Comparison of ENCODE assay signal across 19 cellular contexts in genomic region chr1:209635850-209636249, GRCh38. TPM values are rescaled to one million over a fixed set of nuclear protein-coding genes. Genes with fewer than 3 reads are reported as not detected.
DNase-seq lines count a peak whose midpoint lies in the region; ATAC-seq and TF ChIP-seq lines count a peak whose summit lies in the region.
"Had no signal": no experiment of that assay in that cellular context is flagged by ENCODE, and none has a peak within 500 bp of the region (broad histone marks: within the 10 kb centered on the region; RNA-seq: fewer than 3 reads in every experiment).

No MANE protein-coding gene starts in this region.

- H3K4me1 Mint-ChIP-seq in stimulated activated naive CD8-positive, alpha-beta T cell treated with anti-CD3 and anti-CD28 coated beads, Interleukin-15, Interleukin-2, amounts not matched to agents 100 ng/mL and 50 ng/mL, for 24 hours (ENCODE audit: low read depth): no peaks in the 10 kb centered on the region
- no peaks in the 10 kb centered on the region for H3K4me1 Mint-ChIP-seq in stimulated activated naive CD8-positive, alpha-beta T cell treated with anti-CD3 and anti-CD28 coated beads, Interleukin-15, amount 100 ng/mL, for 72 hours
- H3K4me1 Mint-ChIP-seq in T-helper 17 cell (peaks cover 16% of the 10 kb centered on the region), natural killer cell (no peaks in the 10 kb centered on the region)
- H3K4me1 Mint-ChIP-seq in activated T-cell treated with anti-CD3 and anti-CD28 coated beads, Interleukin-2, amount 50 U/mL, for 4 hours (ENCODE audit: low read depth): no peaks in the 10 kb centered on the region
- H3K4me1 Mint-ChIP-seq: CD8-positive, alpha-beta memory T cell had no signal

- H3K9me3 Mint-ChIP-seq in stimulated activated naive CD8-positive, alpha-beta T cell treated with anti-CD3 and anti-CD28 coated beads, Interleukin-15, Interleukin-2, amounts not matched to agents 100 ng/mL and 50 ng/mL, for 24 hours: no peaks in the 10 kb centered on the region
- H3K9me3 Mint-ChIP-seq in stimulated activated naive CD8-positive, alpha-beta T cell treated with anti-CD3 and anti-CD28 coated beads, Interleukin-15, amount 100 ng/mL, for 72 hours: no peaks in the 10 kb centered on the region
- H3K9me3 Mint-ChIP-seq in natural killer cell: no peaks in the 10 kb centered on the region
- H3K9me3 Mint-ChIP-seq in activated T-cell treated with anti-CD3 and anti-CD28 coated beads, Interleukin-2, amount 50 U/mL, for 4 hours: no peaks in the 10 kb centered on the region
- H3K9me3 Mint-ChIP-seq: CD4-positive, CD25-positive, alpha-beta regulatory T cell; CD8-positive, alpha-beta memory T cell; GM23338; HFFc6; IgD-negative memory B cell had no signal

- intact Hi-C loops in natural killer cell (cut with micrococcal nuclease): no loop called here

- peak overlapping the region; percentile 100 for H3K27ac ChIP-seq in epithelial cell of prostate

- TF ChIP-seq CTCF in natural killer cell (IDR thresholded peaks at IDR 0.05): no peak

- no peak for ATAC-seq in stimulated activated naive CD8-positive, alpha-beta T cell treated with anti-CD3 and anti-CD28 coated beads, Interleukin-15, amount 100 ng/mL, for 72 hours
- no peak for ATAC-seq in T-helper 17 cell
- no peak for ATAC-seq in natural killer cell
- no peak for ATAC-seq in activated T-cell treated with anti-CD3 and anti-CD28 coated beads, Interleukin-2, amount 50 U/mL, for 4 hours
- ATAC-seq: GM23338, HepG2 had no signal

- H3K9me3 ChIP-seq in T-helper 17 cell (ENCODE audit: control insufficient read depth, low read length, poor library complexity, severe bottlenecking): no peaks in the 10 kb centered on the region
- H3K9me3 ChIP-seq: BE2C had no signal

- H3K27ac Mint-ChIP-seq in stimulated activated naive CD8-positive, alpha-beta T cell treated with anti-CD3 and anti-CD28 coated beads, Interleukin-15, Interleukin-2, amounts not matched to agents 100 ng/mL and 50 ng/mL, for 24 hours: peak overlapping the region; percentile 41
- H3K27ac Mint-ChIP-seq in stimulated activated naive CD8-positive, alpha-beta T cell treated with anti-CD3 and anti-CD28 coated beads, Interleukin-15, amount 100 ng/mL, for 72 hours: peak overlapping the region in 1 of 2 donors; percentile 70
- peak overlapping the region; percentile 90 for H3K27ac Mint-ChIP-seq in T-helper 17 cell
- no peak overlapping the region for H3K27ac Mint-ChIP-seq in natural killer cell
- H3K27ac Mint-ChIP-seq: GM23338, HFFc6, IgD-negative memory B cell had no signal

- no peak for DNase-seq in stimulated activated naive CD8-positive, alpha-beta T cell treated with anti-CD3 and anti-CD28 coated beads, Interleukin-15, amount 100 ng/mL, for 72 hours
- DNase-seq in T-helper 17 cell (no peak), epithelial cell of prostate (ENCODE audit: low read depth, low spot score) (no peak), natural killer cell (no peak)
- DNase-seq in activated T-cell treated with anti-CD3 and anti-CD28 coated beads, Interleukin-2, amount 50 U/mL, for 4 hours: no peak
- DNase-seq: ACHN; BE2C; C1 segment of cervical spinal cord; CD4-positive, CD25-positive, alpha-beta regulatory T cell; CD8-positive, alpha-beta memory T cell; COR-L47; DMS79 treated with DMSO at 0.1 percent for 48 hours; GF-D8; HCEC 1CT; HFFc6 had no signal

- H3K36me3 Mint-ChIP-seq in stimulated activated naive CD8-positive, alpha-beta T cell treated with anti-CD3 and anti-CD28 coated beads, Interleukin-15, Interleukin-2, amounts not matched to agents 100 ng/mL and 50 ng/mL, for 24 hours (ENCODE audit: low read depth): no peaks in the 10 kb centered on the region
- H3K36me3 Mint-ChIP-seq in T-helper 17 cell (ENCODE audit: low read depth) (no peaks in the 10 kb centered on the region), natural killer cell (no peaks in the 10 kb centered on the region)
- H3K36me3 Mint-ChIP-seq in activated T-cell treated with anti-CD3 and anti-CD28 coated beads, Interleukin-2, amount 50 U/mL, for 4 hours (ENCODE audit: insufficient read depth): no peaks in the 10 kb centered on the region
- H3K36me3 Mint-ChIP-seq: IgD-negative memory B cell had no signal

- no peaks in the 10 kb centered on the region for H3K27me3 Mint-ChIP-seq in stimulated activated naive CD8-positive, alpha-beta T cell treated with anti-CD3 and anti-CD28 coated beads, Interleukin-15, Interleukin-2, amounts not matched to agents 100 ng/mL and 50 ng/mL, for 24 hours
- no peaks in the 10 kb centered on the region for H3K27me3 Mint-ChIP-seq in stimulated activated naive CD8-positive, alpha-beta T cell treated with anti-CD3 and anti-CD28 coated beads, Interleukin-15, amount 100 ng/mL, for 72 hours
- no peaks in the 10 kb centered on the region for H3K27me3 Mint-ChIP-seq in T-helper 17 cell
- H3K27me3 Mint-ChIP-seq in natural killer cell (ENCODE audit: low read depth in 2 of 2): peaks cover 0 to 4% of the 10 kb centered on the region in 2 donors
- no peaks in the 10 kb centered on the region for H3K27me3 Mint-ChIP-seq in activated T-cell treated with anti-CD3 and anti-CD28 coated beads, Interleukin-2, amount 50 U/mL, for 4 hours (ENCODE audit: low read depth)

- H3K4me3 Mint-ChIP-seq in stimulated activated naive CD8-positive, alpha-beta T cell treated with anti-CD3 and anti-CD28 coated beads, Interleukin-15, Interleukin-2, amounts not matched to agents 100 ng/mL and 50 ng/mL, for 24 hours: no peak overlapping the region
- H3K4me3 Mint-ChIP-seq in stimulated activated naive CD8-positive, alpha-beta T cell treated with anti-CD3 and anti-CD28 coated beads, Interleukin-15, amount 100 ng/mL, for 72 hours: no peak overlapping the region
- H3K4me3 Mint-ChIP-seq in T-helper 17 cell (no peak overlapping the region), natural killer cell (no peak overlapping the region)
- H3K4me3 Mint-ChIP-seq in activated T-cell treated with anti-CD3 and anti-CD28 coated beads, Interleukin-2, amount 50 U/mL, for 4 hours: no peak overlapping the region
- H3K4me3 Mint-ChIP-seq: CD4-positive, CD25-positive, alpha-beta regulatory T cell; CD8-positive, alpha-beta memory T cell; GM23338; HFFc6; IgD-negative memory B cell had no signal

RNA-seq across cellular contexts. Expression of gene LAMB3, which starts 16.4 kb away (rescaled TPM):
- 1 to 10 TPM in 1 of 2 donors, under 1 TPM in 1; 0.37 to 1.1 TPM for total RNA-seq in T-helper 17 cell
- 1 to 10 TPM; 1.2 to 2.3 (median 1.4) TPM for total RNA-seq in natural killer cell
- 1 to 10 TPM in 1 of 3 donors, under 1 TPM in 2; 0.38 to 1.5 (median 0.55) TPM for total RNA-seq in activated T-cell treated with anti-CD3 and anti-CD28 coated beads, Interleukin-2, amount 50 U/mL, for 4 hours

RNA-seq across cellular contexts. Expression of gene G0S2, which starts 39.4 kb away (rescaled TPM):
- 10 to 100 TPM in 1 of 2 donors, 1 to 10 TPM in 1; 6.6 to 13.5 TPM for total RNA-seq in T-helper 17 cell
- 100 to 1,000 TPM in 1 of 3 donors, 10 to 100 TPM in 2; 15.3 to 132 (median 22.0) TPM for total RNA-seq in natural killer cell
- total RNA-seq in activated T-cell treated with anti-CD3 and anti-CD28 coated beads, Interleukin-2, amount 50 U/mL, for 4 hours: 10 to 100 TPM; 16.3 to 55.6 (median 39.0) TPM
- total RNA-seq: CD4-positive, CD25-positive, alpha-beta regulatory T cell; HepG2 had no signal

RNA-seq across cellular contexts. Expression of gene CAMK1G, which starts 52.3 kb away (rescaled TPM):
- total RNA-seq in T-helper 17 cell (not detected), natural killer cell (not detected)
- total RNA-seq in activated T-cell treated with anti-CD3 and anti-CD28 coated beads, Interleukin-2, amount 50 U/mL, for 4 hours: under 1 TPM; 0.08 to 0.15 (median 0.14) TPM
- total RNA-seq: CD4-positive, CD25-positive, alpha-beta regulatory T cell; CD8-positive, alpha-beta memory T cell; HepG2 had no signal

Comparison
In these comparisons a context has a peak if more than half of its experiments do, and no peak if none do; other contexts are left out.
1. H3K27ac Mint-ChIP-seq: peak in stimulated activated naive CD8-positive, alpha-beta T cell treated with anti-CD3 and anti-CD28 coated beads, Interleukin-15, Interleukin-2, amounts not matched to agents 100 ng/mL and 50 ng/mL, for 24 hours (single experiment) and T-helper 17 cell (single experiment); none in natural killer cell (0 of 2).